Comparison of ENCODE assay signal across 9 cellular contexts in genomic region chr9:131397100-131397790, GRCh38. TPM values are rescaled to one million over a fixed set of nuclear protein-coding genes. Genes with fewer than 3 reads are reported as not detected.
DNase-seq lines count a peak whose midpoint lies in the region; ATAC-seq and TF ChIP-seq lines count a peak whose summit lies in the region.
"Had no signal": no experiment of that assay in that cellular context is flagged by ENCODE, and none has a peak within 500 bp of the region (broad histone marks: within the 10 kb centered on the region; RNA-seq: fewer than 3 reads in every experiment).

No MANE protein-coding gene starts in this region.

- TF ChIP-seq CTCF in Loucy (conservative IDR thresholded peaks at IDR 0.05; ENCODE audit: low read length) (no peak), breast epithelium (IDR thresholded peaks at IDR 0.05) (no peak)

- no peak for ATAC-seq in GM21526 (IDR thresholded peaks at IDR 0.05; ENCODE audit: low FRiP score, unreplicated experiment)
- no peak for ATAC-seq in GM18867 (IDR thresholded peaks at IDR 0.05; ENCODE audit: unreplicated experiment)
- no peak for ATAC-seq in GM18520 (IDR thresholded peaks at IDR 0.05; ENCODE audit: unreplicated experiment)
- ATAC-seq: mucosa of descending colon had no signal

- peak overlapping the region; percentile 97 for H3K4me2 ChIP-seq in BLaER1
- H3K4me2 ChIP-seq in Loucy (ENCODE audit: low read depth, low read length, poor library complexity, severe bottlenecking): peak overlapping the region; percentile 94

- H4K20me1 ChIP-seq in BLaER1: peaks cover 77% of the 10 kb centered on the region
- H4K20me1 ChIP-seq in Loucy (ENCODE audit: insufficient read depth, low read length, poor library complexity, severe bottlenecking): peaks cover 71% of the 10 kb centered on the region

- H3K9me3 ChIP-seq in BLaER1 (no peaks in the 10 kb centered on the region), Loucy (ENCODE audit: insufficient read depth, low read depth, low read length) (no peaks in the 10 kb centered on the region), breast epithelium (no peaks in the 10 kb centered on the region), muscle layer of duodenum (ENCODE audit: control insufficient read depth in 1 of 2, low read length in 2 of 2) (no peaks in the 10 kb centered on the region)
- H3K9me3 ChIP-seq: mucosa of descending colon had no signal

- H3K27ac ChIP-seq in BLaER1 (peak overlapping the region; percentile 42; the same call in 1 of the 2 replicates), breast epithelium (peak overlapping the region; percentile 99 to 100), muscle layer of duodenum (ENCODE audit: low read length) (peak overlapping the region; percentile 87)

- intact Hi-C loops in breast epithelium (cut with DNase I; ENCODE audit: low total_unique reads): loop anchor here (10.0 kb wide), 1 partner anchor 78 kb away; no protein-coding TSS in a partner anchor

- no peak overlapping the region for H2AFZ ChIP-seq in Loucy (ENCODE audit: low read length)

- H3K4me1 ChIP-seq in BLaER1 (peaks cover 81% of the 10 kb centered on the region), Loucy (ENCODE audit: insufficient read depth, low read length, poor library complexity, severe bottlenecking) (peaks cover 58% of the 10 kb centered on the region), breast epithelium (peaks cover 25 to 34% of the 10 kb centered on the region in 2 donors), muscle layer of duodenum (ENCODE audit: control insufficient read depth in 1 of 2, insufficient read depth in 2 of 2, low read length in 2 of 2) (peaks cover 29 to 41% of the 10 kb centered on the region in 2 donors)

- H3F3A ChIP-seq in Loucy (ENCODE audit: low read depth): peaks cover 21% of the 10 kb centered on the region

- DNase-seq in breast epithelium (ENCODE audit: low spot score in 2 of 2) (peak in 1 of 2 donors; percentile 66), NCI-H2107 treated with DMSO at 0.1 percent for 48 hours (lab: John Stamatoyannopoulos, UW; ENCODE audit: unreplicated experiment) (no peak)

- H3K79me2 ChIP-seq in Loucy (ENCODE audit: insufficient read depth, low read length): peaks cover 75% of the 10 kb centered on the region

- H3K4me3 ChIP-seq in BLaER1 (peak overlapping the region; percentile 95), Loucy (ENCODE audit: low read length, poor library complexity, severe bottlenecking) (peak overlapping the region; percentile 82), breast epithelium (peak overlapping the region in 1 of 3 donors; percentile 89), muscle layer of duodenum (ENCODE audit: low read depth in 1 of 2, low read length in 2 of 2) (peak overlapping the region; percentile 42)
- H3K4me3 ChIP-seq: mucosa of descending colon had no signal

- no peak for TF ChIP-seq POLR2A in breast epithelium (IDR thresholded peaks at IDR 0.05)

- peaks cover 36% of the 10 kb centered on the region for H3K36me3 ChIP-seq in BLaER1
- H3K36me3 ChIP-seq in Loucy (ENCODE audit: insufficient read depth, low read length): peaks cover under 1% of the 10 kb centered on the region; the same call in 1 of the 2 replicates
- H3K36me3 ChIP-seq in breast epithelium: no peaks in the 10 kb centered on the region
- peaks cover 0 to 6% of the 10 kb centered on the region in 2 donors for H3K36me3 ChIP-seq in muscle layer of duodenum (ENCODE audit: control insufficient read depth in 1 of 2, insufficient read depth in 2 of 2, low read length in 2 of 2)

- no peaks in the 10 kb centered on the region for H3K27me3 ChIP-seq in BLaER1
- H3K27me3 ChIP-seq in Loucy (ENCODE audit: insufficient read depth, low read length, poor library complexity, severe bottlenecking): no peaks in the 10 kb centered on the region
- H3K27me3 ChIP-seq in breast epithelium: no peaks in the 10 kb centered on the region
- no peaks in the 10 kb centered on the region for H3K27me3 ChIP-seq in muscle layer of duodenum (ENCODE audit: low read depth, low read length)

- no peaks in the 10 kb centered on the region for H3K9me2 ChIP-seq in Loucy (replicated peaks; ENCODE audit: low read depth, low read length)

- H3K9ac ChIP-seq in BLaER1 (peak overlapping the region; percentile 100), Loucy (ENCODE audit: low read depth, low read length, poor library complexity, severe bottlenecking) (peak overlapping the region; percentile 47)

RNA-seq across cellular contexts. Expression of gene PRRC2B, which starts 3.4 kb away (rescaled TPM):
- 100 to 1,000 TPM in 2 of 3 donors, 10 to 100 TPM in 1; 95.9 to 143 (median 102) TPM for total RNA-seq in breast epithelium

Comparison
In these comparisons a context has a peak if more than half of its experiments do, and no peak if none do; other contexts are left out.
1. H3K27ac ChIP-seq: peak in every context shown above with its lines; median percentile 100 in breast epithelium; 87 in muscle layer of duodenum; 42 in BLaER1.